1 cellular context compared by ENCODE assay signal in the genomic region with DNA sequence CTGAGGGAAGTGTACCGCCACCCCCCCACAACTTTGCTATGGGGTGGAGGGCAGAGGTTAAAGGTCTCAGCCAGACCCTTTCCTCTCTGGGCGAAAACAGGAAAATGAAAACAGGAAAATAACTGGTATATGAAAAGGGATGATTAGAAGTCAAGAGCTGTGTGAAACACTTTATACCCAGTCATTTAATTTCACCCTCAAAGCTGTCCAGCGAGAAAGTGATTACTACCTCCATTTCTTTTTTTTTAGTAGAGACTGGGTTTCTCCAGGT.
TF ChIP-seq lines count a peak whose summit lies in the region.

No MANE protein-coding gene starts in this region.

TF ChIP-seq in A549, 52 proteins besides CTCF, POLR2A, EP300 and RAD21 (continued from another document):
- TF ChIP-seq, protein P1, sequence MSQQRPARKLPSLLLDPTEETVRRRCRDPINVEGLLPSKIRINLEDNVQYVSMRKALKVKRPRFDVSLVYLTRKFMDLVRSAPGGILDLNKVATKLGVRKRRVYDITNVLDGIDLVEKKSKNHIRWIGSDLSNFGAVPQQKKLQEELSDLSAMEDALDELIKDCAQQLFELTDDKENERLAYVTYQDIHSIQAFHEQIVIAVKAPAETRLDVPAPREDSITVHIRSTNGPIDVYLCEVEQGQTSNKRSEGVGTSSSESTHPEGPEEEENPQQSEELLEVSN (IDR thresholded peaks at IDR 0.05; ENCODE audit: borderline replicate concordance, low read depth) = no peak
- TF ChIP-seq EHF (CRISPR knock-in tag; IDR thresholded peaks at IDR 0.05) = no peak
- TF ChIP-seq CHD4 (IDR thresholded peaks at IDR 0.05; ENCODE audit: borderline replicate concordance) = no peak
- TF ChIP-seq CEBPB (IDR thresholded peaks at IDR 0.05) = no peak
- no peak for TF ChIP-seq RNF2 (IDR thresholded peaks at IDR 0.05; ENCODE audit: borderline replicate concordance, low read depth)
- no peak for TF ChIP-seq CBX8 (IDR thresholded peaks at IDR 0.05)
- no peak for TF ChIP-seq TP53 (CRISPR knock-in tag; IDR thresholded peaks at IDR 0.05)
